ENCODE assay signal across 2 cellular contexts in the genomic region with DNA sequence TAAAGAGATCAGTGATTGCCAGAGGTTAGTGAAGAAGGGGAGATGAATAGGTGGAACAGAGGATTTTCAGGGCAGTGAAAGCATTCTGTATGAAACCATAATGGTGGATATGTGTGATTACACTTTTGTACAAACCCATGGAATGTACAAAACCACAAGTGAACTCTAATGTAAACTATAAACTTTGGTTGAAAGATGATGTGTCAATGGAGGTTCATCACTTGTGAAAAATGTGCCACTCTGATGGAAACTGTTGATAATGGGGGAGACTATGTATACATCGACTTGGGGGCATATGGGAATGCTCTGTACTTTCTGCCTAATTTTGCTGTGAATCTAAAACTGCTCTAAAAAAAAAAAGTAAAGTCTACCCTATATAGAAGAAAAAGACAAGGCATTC.
TF ChIP-seq lines count a peak whose summit lies in the region.

No MANE protein-coding gene starts in this region.

TF ChIP-seq in HepG2, 621 proteins besides CTCF, POLR2A, EP300 and RAD21 (continues in another document):
- TF ChIP-seq NR2F2 (IDR thresholded peaks at IDR 0.05; ENCODE audit: borderline replicate concordance, low read depth) (no peak), KLF15 (CRISPR knock-in tag; IDR thresholded peaks at IDR 0.05; ENCODE audit: borderline replicate concordance) (no peak), GPBP1L1 (CRISPR knock-in tag; IDR thresholded peaks at IDR 0.05) (no peak), FIP1L1 (IDR thresholded peaks at IDR 0.05; ENCODE audit: borderline replicate concordance, insufficient read depth, low read depth, low read length) (no peak), KIAA2018 (CRISPR knock-in tag; IDR thresholded peaks at IDR 0.05; ENCODE audit: borderline replicate concordance) (no peak), ZNF224 (CRISPR knock-in tag; IDR thresholded peaks at IDR 0.05) (no peak)
- TF ChIP-seq, protein P1, sequence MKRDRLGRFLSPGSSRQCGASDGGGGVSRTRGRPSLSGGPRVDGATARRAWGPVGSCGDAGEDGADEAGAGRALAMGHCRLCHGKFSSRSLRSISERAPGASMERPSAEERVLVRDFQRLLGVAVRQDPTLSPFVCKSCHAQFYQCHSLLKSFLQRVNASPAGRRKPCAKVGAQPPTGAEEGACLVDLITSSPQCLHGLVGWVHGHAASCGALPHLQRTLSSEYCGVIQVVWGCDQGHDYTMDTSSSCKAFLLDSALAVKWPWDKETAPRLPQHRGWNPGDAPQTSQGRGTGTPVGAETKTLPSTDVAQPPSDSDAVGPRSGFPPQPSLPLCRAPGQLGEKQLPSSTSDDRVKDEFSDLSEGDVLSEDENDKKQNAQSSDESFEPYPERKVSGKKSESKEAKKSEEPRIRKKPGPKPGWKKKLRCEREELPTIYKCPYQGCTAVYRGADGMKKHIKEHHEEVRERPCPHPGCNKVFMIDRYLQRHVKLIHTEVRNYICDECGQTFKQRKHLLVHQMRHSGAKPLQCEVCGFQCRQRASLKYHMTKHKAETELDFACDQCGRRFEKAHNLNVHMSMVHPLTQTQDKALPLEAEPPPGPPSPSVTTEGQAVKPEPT (CRISPR knock-in tag; IDR thresholded peaks at IDR 0.05; ENCODE audit: low read depth), result no peak
- TF ChIP-seq, protein P2, sequence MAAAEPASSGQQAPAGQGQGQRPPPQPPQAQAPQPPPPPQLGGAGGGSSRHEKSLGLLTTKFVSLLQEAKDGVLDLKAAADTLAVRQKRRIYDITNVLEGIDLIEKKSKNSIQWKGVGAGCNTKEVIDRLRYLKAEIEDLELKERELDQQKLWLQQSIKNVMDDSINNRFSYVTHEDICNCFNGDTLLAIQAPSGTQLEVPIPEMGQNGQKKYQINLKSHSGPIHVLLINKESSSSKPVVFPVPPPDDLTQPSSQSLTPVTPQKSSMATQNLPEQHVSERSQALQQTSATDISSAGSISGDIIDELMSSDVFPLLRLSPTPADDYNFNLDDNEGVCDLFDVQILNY (CRISPR knock-in tag; conservative IDR thresholded peaks at IDR 0.05), result no peak
- TF ChIP-seq, protein P3, sequence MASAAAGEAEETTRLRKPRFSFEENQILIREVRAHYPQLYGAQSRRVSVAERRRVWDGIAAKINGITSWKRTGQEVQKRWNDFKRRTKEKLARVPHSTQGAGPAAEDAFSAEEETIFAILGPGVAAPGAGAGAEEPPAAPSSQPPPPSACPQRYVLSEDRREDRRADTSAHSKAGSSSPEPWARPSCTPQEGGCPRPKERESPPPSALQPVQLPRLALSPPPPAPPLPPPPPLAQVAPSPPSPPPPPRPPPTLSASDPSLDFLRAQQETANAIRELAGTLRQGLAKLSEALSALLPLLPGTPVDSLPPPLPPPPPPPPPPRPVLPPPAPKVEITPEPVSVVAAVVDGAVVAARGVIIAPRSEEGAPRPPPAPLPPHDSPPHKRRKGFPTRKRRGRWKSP (CRISPR knock-in tag; IDR thresholded peaks at IDR 0.05), result no peak

TF ChIP-seq in IMR-90, 13 proteins besides CTCF, POLR2A, EP300 and RAD21:
- TF ChIP-seq CEBPB (IDR thresholded peaks at IDR 0.05; ENCODE audit: low read depth, low read length) (no peak), MXI1 (IDR thresholded peaks at IDR 0.05; ENCODE audit: borderline replicate concordance, low read depth, low read length) (no peak), CHD1 (IDR thresholded peaks at IDR 0.05; ENCODE audit: low read depth, low read length) (no peak), FOS (IDR thresholded peaks at IDR 0.05; ENCODE audit: low read depth, low read length) (no peak), MAZ (IDR thresholded peaks at IDR 0.05; ENCODE audit: borderline replicate concordance, low read depth, low read length) (no peak), RCOR1 (IDR thresholded peaks at IDR 0.05; ENCODE audit: insufficient replicate concordance, low read length) (no peak), MAFK (IDR thresholded peaks at IDR 0.05; ENCODE audit: low read depth, low read length) (no peak), NFE2L2 (IDR thresholded peaks at IDR 0.05; ENCODE audit: low read depth, low read length) (no peak)
- TF ChIP-seq, protein P4, sequence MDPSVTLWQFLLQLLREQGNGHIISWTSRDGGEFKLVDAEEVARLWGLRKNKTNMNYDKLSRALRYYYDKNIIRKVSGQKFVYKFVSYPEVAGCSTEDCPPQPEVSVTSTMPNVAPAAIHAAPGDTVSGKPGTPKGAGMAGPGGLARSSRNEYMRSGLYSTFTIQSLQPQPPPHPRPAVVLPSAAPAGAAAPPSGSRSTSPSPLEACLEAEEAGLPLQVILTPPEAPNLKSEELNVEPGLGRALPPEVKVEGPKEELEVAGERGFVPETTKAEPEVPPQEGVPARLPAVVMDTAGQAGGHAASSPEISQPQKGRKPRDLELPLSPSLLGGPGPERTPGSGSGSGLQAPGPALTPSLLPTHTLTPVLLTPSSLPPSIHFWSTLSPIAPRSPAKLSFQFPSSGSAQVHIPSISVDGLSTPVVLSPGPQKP (IDR thresholded peaks at IDR 0.05; ENCODE audit: borderline replicate concordance, low read depth, low read length), result no peak
